In genomic region chr4:7212101-7212674, GRCh38 we compare ENCODE assay signal across 19 cellular contexts. TPM values are rescaled to one million over a fixed set of nuclear protein-coding genes. Genes with fewer than 3 reads are reported as not detected.
DNase-seq lines count a peak whose midpoint lies in the region; ATAC-seq, FAIRE-seq and TF ChIP-seq lines count a peak whose summit lies in the region.
"Had no signal": no experiment of that assay in that cellular context is flagged by ENCODE, and none has a peak within 500 bp of the region (broad histone marks: within the 10 kb centered on the region; RNA-seq: fewer than 3 reads in every experiment).

No MANE protein-coding gene starts in this region.

- H3K79me2 ChIP-seq in HepG2 (ENCODE audit: insufficient read depth, low read length), result no peaks in the 10 kb centered on the region
- no peaks in the 10 kb centered on the region for H3K79me2 ChIP-seq in Karpas-422 (ENCODE audit: low read length)

- H3K4me3 ChIP-seq in IMR-90 (ENCODE audit: insufficient read depth, low read depth, low read length) (no peak overlapping the region), WERI-Rb-1 (ENCODE audit: low read depth, low read length) (no peak overlapping the region), HepG2 (replicated peaks in 1 of 3; ENCODE audit: insufficient read depth in 1 of 3, low read depth in 2 of 3, low read length in 3 of 3) (no peak overlapping the region), Karpas-422 (ENCODE audit: low read length) (no peak overlapping the region)
- H3K4me3 ChIP-seq: GM23338 had no signal

- intact Hi-C loops in IMR-90 (cut with micrococcal nuclease) (no loop called here), HepG2 (cut with micrococcal nuclease; ENCODE audit: unreplicated experiment) (no loop called here)

- no peaks in the 10 kb centered on the region for H3K79me1 ChIP-seq in IMR-90 (ENCODE audit: low read depth in 1 of 2, low read length in 2 of 2)

- dilution Hi-C loops in IMR-90 (cut with HindIII; ENCODE audit: low sequenced_read_pairs, unreplicated experiment), result no loop called here

- H3K56ac ChIP-seq in IMR-90 (ENCODE audit: extremely low read depth, insufficient read depth, low read length), result no peak overlapping the region

- no peaks in the 10 kb centered on the region for H4K20me1 ChIP-seq in IMR-90 (ENCODE audit: insufficient read depth, low read length)
- H4K20me1 ChIP-seq in HepG2 (ENCODE audit: insufficient read depth, low read length), result no peaks in the 10 kb centered on the region
- H4K20me1 ChIP-seq in Karpas-422 (ENCODE audit: insufficient read depth, low read depth, low read length), result no peaks in the 10 kb centered on the region

- H2AFZ ChIP-seq in IMR-90 (replicated peaks; ENCODE audit: low read length, poor library complexity) (no peak overlapping the region), HepG2 (ENCODE audit: low read length) (no peak overlapping the region), Karpas-422 (ENCODE audit: low read length) (no peak overlapping the region)
- H2AFZ ChIP-seq: GM23338 had no signal

- no peak overlapping the region for H3K4me2 ChIP-seq in IMR-90 (ENCODE audit: low read depth, low read length)
- H3K4me2 ChIP-seq in HepG2 (ENCODE audit: low read depth, low read length), result no peak overlapping the region
- no peak overlapping the region for H3K4me2 ChIP-seq in Karpas-422 (ENCODE audit: low read depth, low read length, poor library complexity, severe bottlenecking)
- H3K4me2 ChIP-seq: GM23338 had no signal

- TF ChIP-seq EP300 in HepG2 (IDR thresholded peaks at IDR 0.05; ENCODE audit: low read depth in 2 of 2, low read length in 2 of 2), result no peak
- TF ChIP-seq EP300 in HepG2 (CRISPR knock-in tag; IDR thresholded peaks at IDR 0.05; ENCODE audit: borderline replicate concordance), result no peak

- H3K4ac ChIP-seq in IMR-90 (ENCODE audit: low read depth, low read length), result no peak overlapping the region

- H3K27ac Mint-ChIP-seq in type B pancreatic cell, result no peak overlapping the region
- H3K27ac Mint-ChIP-seq: GM23338 had no signal

- in situ Hi-C loops in IMR-90 (cut with MboI; ENCODE audit: low sequenced_read_pairs) (no loop called here), HepG2 (cut with HindIII; ENCODE audit: extremely low pct_ligation_motif_present, low pct_unique_long_range_greater_than_20kb) (no loop called here)

- WGBS in IMR-90 (ENCODE audit: extremely low coverage in 2 of 2, insufficient read length in 1 of 2), 2 experiments, result no CpG with 5 or more reads among the region's 6 CpGs
- WGBS in HepG2 (ENCODE audit: low lambda C conversion rate), result 25% methylated on average over 6 of the region's 6 CpGs

- H3K14ac ChIP-seq in IMR-90 (replicated peaks; ENCODE audit: low read depth, low read length), result no peak overlapping the region

- H4K91ac ChIP-seq in IMR-90 (ENCODE audit: insufficient read depth, low read depth, low read length), result no peak overlapping the region

- no peak overlapping the region; the same call in 1 of the 2 replicates for H2BK20ac ChIP-seq in IMR-90 (ENCODE audit: low read depth, low read length)

- peaks cover 16% of the 10 kb centered on the region for H3K4me1 ChIP-seq in IMR-90 (ENCODE audit: control insufficient read depth, insufficient read depth, low read length)
- peaks cover 12% of the 10 kb centered on the region for H3K4me1 ChIP-seq in HepG2 (ENCODE audit: insufficient read depth, low read length)
- no peaks in the 10 kb centered on the region for H3K4me1 ChIP-seq in Karpas-422 (ENCODE audit: low read length)

- no peak overlapping the region for H2BK5ac ChIP-seq in IMR-90 (ENCODE audit: low read depth, low read length, poor library complexity, severe bottlenecking)

- H2BK120ac ChIP-seq in IMR-90 (ENCODE audit: low read depth, low read length), result peak overlapping the region; percentile 32; the same call in 1 of the 2 replicates

- H3K18ac ChIP-seq in IMR-90 (ENCODE audit: low read depth, low read length), result no peak overlapping the region

- no peaks in the 10 kb centered on the region for H3K27me3 Mint-ChIP-seq in type B pancreatic cell

- DNase-seq in IMR-90 (no peak), WERI-Rb-1 (no peak), HepG2 (ENCODE audit: low spot score) (peak; percentile 38), type B pancreatic cell (ENCODE audit: extremely low spot score, unreplicated experiment) (no peak), Karpas-422 (no peak), NCI-H2171 (lab: John Stamatoyannopoulos, UW) (no peak), cerebellar nuclear complex (lab: John Stamatoyannopoulos, UW) (no peak)
- DNase-seq: DND-41, GF-D8, MV-4-11, NCI-H1417 treated with DMSO at 0.1 percent for 48 hours, NCI-H2029, NCI-H510A treated with DMSO at 0.1 percent for 48 hours, NCI-H82 had no signal

- H2BK15ac ChIP-seq in IMR-90 (ENCODE audit: low read depth, low read length), result 0 out of 3 replicates have a peak overlapping the region, but pooled peaks have one; percentile 60

- H3K27ac ChIP-seq in IMR-90 (ENCODE audit: insufficient read depth, low read length) (no peak overlapping the region), WERI-Rb-1 (0 out of 2 replicates have a peak overlapping the region, but pooled peaks have one; percentile 6), HepG2 (ENCODE audit: extremely low read length, insufficient read depth, low read length) (no peak overlapping the region), Karpas-422 (ENCODE audit: low read length) (no peak overlapping the region)
- H3K27ac ChIP-seq: C4-2B had no signal

- no peak overlapping the region for H4K8ac ChIP-seq in IMR-90 (ENCODE audit: low read depth in 2 of 2, low read length in 2 of 2)

- H3K4me3 Mint-ChIP-seq in type B pancreatic cell, result peak overlapping the region; percentile 17
- H3K4me3 Mint-ChIP-seq: GM23338 had no signal

- H3K4me1 Mint-ChIP-seq in type B pancreatic cell (ENCODE audit: unreplicated experiment), result peaks cover 24% of the 10 kb centered on the region

- no peak overlapping the region for H3K23ac ChIP-seq in IMR-90 (ENCODE audit: low read depth, low read length)

- H4K5ac ChIP-seq in IMR-90 (ENCODE audit: low read depth, low read length), result no peak overlapping the region

- TF ChIP-seq RAD21 in IMR-90 (IDR thresholded peaks at IDR 0.05; ENCODE audit: low read length) (no peak), HepG2 (CRISPR knock-in tag; IDR thresholded peaks at IDR 0.05) (no peak)

- BruUV-seq in IMR-90 (replicated peaks; lab: Mats Ljungman, UMichigan) (no TSS peak), HepG2 (replicated peaks; lab: Mats Ljungman, UMichigan) (no TSS peak)

- H3K9me1 ChIP-seq in IMR-90 (ENCODE audit: insufficient read depth, low read length), result peaks cover 4% of the 10 kb centered on the region

- peaks cover 7% of the 10 kb centered on the region for H3K36me3 Mint-ChIP-seq in type B pancreatic cell

- no peak overlapping the region for H2AK9ac ChIP-seq in IMR-90 (replicated peaks; ENCODE audit: low read depth, low read length, poor library complexity)

- TF ChIP-seq CTCF in IMR-90 (conservative IDR thresholded peaks at IDR 0.05; ENCODE audit: low read depth, low read length) (no peak), WERI-Rb-1 (IDR thresholded peaks at IDR 0.05; ENCODE audit: low read depth, low read length) (no peak), HepG2 (CRISPR knock-in tag; IDR thresholded peaks at IDR 0.05) (no peak), type B pancreatic cell (conservative IDR thresholded peaks at IDR 0.05) (no peak)

- H3K9me3 Mint-ChIP-seq in type B pancreatic cell, result no peaks in the 10 kb centered on the region

- no peak for TF ChIP-seq POLR2A in IMR-90 (IDR thresholded peaks at IDR 0.05; ENCODE audit: low read depth, low read length)
- no peak for TF ChIP-seq POLR2A in HepG2 (IDR thresholded peaks at IDR 0.05; ENCODE audit: insufficient read depth in 1 of 2, low read depth in 2 of 2, low read length in 2 of 2)

- no peaks in the 10 kb centered on the region for H3K9me2 ChIP-seq in Karpas-422 (replicated peaks; ENCODE audit: insufficient read depth, low read length)

- H3K9ac ChIP-seq in IMR-90 (ENCODE audit: low read depth, low read length), result no peak overlapping the region
- no peak overlapping the region for H3K9ac ChIP-seq in HepG2 (ENCODE audit: insufficient read depth, low read depth, low read length)
- H3K9ac ChIP-seq in Karpas-422 (ENCODE audit: low read length), result no peak overlapping the region

- 0 out of 2 replicates have a peak overlapping the region, but pooled peaks have one; percentile 13 for H2AK5ac ChIP-seq in IMR-90 (ENCODE audit: low read depth, low read length)

- H3K36me3 ChIP-seq in IMR-90 (ENCODE audit: control insufficient read depth, insufficient read depth, low read length) (no peaks in the 10 kb centered on the region), WERI-Rb-1 (peaks cover 52% of the 10 kb centered on the region), HepG2 (replicated peaks in 1 of 2; ENCODE audit: control insufficient read depth in 1 of 2, insufficient read depth in 2 of 2, low read length in 2 of 2) (no peaks in the 10 kb centered on the region), Karpas-422 (ENCODE audit: insufficient read depth, low read length) (no peaks in the 10 kb centered on the region)

- POLR2A ChIA-PET in IMR-90 (lab: Charles Lee; ENCODE audit: unreplicated experiment) (no interaction called here), HepG2 (lab: Yijun Ruan, JAX) (no interaction called here)

- CTCF ChIA-PET in IMR-90 (lab: Yijun Ruan, JAX), result no interaction called here
- CTCF ChIA-PET in HepG2 (lab: Yijun Ruan, JAX; ENCODE audit: low intra/inter-chr PET ratio, low total read pairs), result no interaction called here

- no peak for FAIRE-seq in HepG2 (lab: Jason Lieb, UNC)
- FAIRE-seq: GM12891 had no signal

- H3K27me3 ChIP-seq in IMR-90 (ENCODE audit: control insufficient read depth, insufficient read depth, low read length) (no peaks in the 10 kb centered on the region), WERI-Rb-1 (ENCODE audit: insufficient read depth, low read depth, severe bottlenecking) (no peaks in the 10 kb centered on the region), HepG2 (ENCODE audit: control insufficient read depth in 1 of 2, insufficient read depth in 2 of 2, low read length in 2 of 2) (peaks cover 2 to 15% of the 10 kb centered on the region in 2 experiments; a peak in 4 of 5 replicates), Karpas-422 (ENCODE audit: low read length) (no peaks in the 10 kb centered on the region)

- ATAC-seq in IMR-90 (ENCODE audit: low read depth) (no peak), HepG2 (peak; percentile 38; the same call in 2 of the 3 replicates)
- ATAC-seq: GM23338, Right ventricle myocardium inferior had no signal

- H3K9me3 ChIP-seq in IMR-90 (ENCODE audit: control insufficient read depth, insufficient read depth, low read length) (peaks cover 11% of the 10 kb centered on the region), WERI-Rb-1 (ENCODE audit: severe bottlenecking) (no peaks in the 10 kb centered on the region), HepG2 (ENCODE audit: low read length) (peaks cover 8% of the 10 kb centered on the region), Karpas-422 (ENCODE audit: low read length) (no peaks in the 10 kb centered on the region)

RNA-seq across cellular contexts. Expression of gene SORCS2, which starts 19.9 kb away (rescaled TPM):
- total RNA-seq in IMR-90 (2012; rRNA removed), result 0.28 and 0.36 TPM in 2 replicates
- 0.62 and 0.67 TPM in 2 replicates for polyA plus RNA-seq in IMR-90 (2012; rRNA removed)
- 0.22 and 0.70 TPM in 2 replicates for polyA plus RNA-seq in IMR-90 (2012; cell fraction: cytosol; rRNA removed)
- polyA plus RNA-seq in IMR-90 (2012; cell fraction: nucleus; rRNA removed; ENCODE audit: low replicate concordance), result 0.76 and 0.77 TPM in 2 replicates
- 0.66 and 1.0 TPM in 2 replicates for total RNA-seq in HepG2 (2016; rRNA removed; fragmentation: Illumina TruSeq; extraction: Trizol)
- 0.09 and 0.10 TPM in 2 replicates for total RNA-seq in HepG2 (2016; cell fraction: cytosol; rRNA removed; fragmentation: Illumina TruSeq; extraction: Trizol; ENCODE audit: low read depth)
- 0.46 and 0.71 TPM in 2 replicates for total RNA-seq in HepG2 (2016; cell fraction: insoluble cytoplasmic fraction; rRNA removed; fragmentation: Illumina TruSeq; extraction: Trizol)
- total RNA-seq in HepG2 (2016; cell fraction: membrane; rRNA removed; fragmentation: Illumina TruSeq; extraction: Trizol), result 0.43 and 0.55 TPM in 2 replicates
- 1.9 and 2.0 TPM in 2 replicates for total RNA-seq in HepG2 (2016; cell fraction: nucleus; rRNA removed; fragmentation: Illumina TruSeq; extraction: Trizol)
- polyA plus RNA-seq in HepG2 (2011; rRNA removed), result 0.82 and 2.6 TPM in 2 replicates
- polyA plus RNA-seq in HepG2 (2011; cell fraction: cytosol; rRNA removed), result 0.35 and 0.82 TPM in 2 replicates
- 10.2 and 19.2 TPM in 2 replicates for polyA plus RNA-seq in HepG2 (2011; cell fraction: nucleus; rRNA removed)
- polyA plus RNA-seq in HepG2 (2012), result 3.3 and 4.5 TPM in 2 replicates
- polyA plus RNA-seq in HepG2 (2016; cell fraction: cytosol; fragmentation: Illumina TruSeq; extraction: Trizol; ENCODE audit: low read depth), result 0.06 and 0.07 TPM in 2 replicates
- polyA plus RNA-seq in HepG2 (2016; cell fraction: insoluble cytoplasmic fraction; fragmentation: Illumina TruSeq; extraction: Trizol; ENCODE audit: low read depth), result 0.38 and 1.0 TPM in 2 replicates
- polyA plus RNA-seq in HepG2 (2016; cell fraction: membrane; fragmentation: Illumina TruSeq; extraction: Trizol; ENCODE audit: low read depth), result 0.13 and 0.14 TPM in 2 replicates
- 2.4 and 2.8 TPM in 2 replicates for polyA plus RNA-seq in HepG2 (2016; cell fraction: nucleus; fragmentation: Illumina TruSeq; extraction: Trizol; ENCODE audit: insufficient read depth, low read depth)
- 1.1 and 3.6 TPM in 2 replicates for polyA minus RNA-seq in HepG2 (2011; rRNA and poly(A)+ RNA removed; ENCODE audit: low replicate concordance)
- 0.62 and 0.99 TPM in 2 replicates for polyA minus RNA-seq in HepG2 (2011; cell fraction: cytosol; rRNA and poly(A)+ RNA removed)
- polyA minus RNA-seq in HepG2 (2011; cell fraction: nucleus; rRNA and poly(A)+ RNA removed), result 1.0 and 2.5 TPM in 2 replicates
- 13.4 and 24.0 TPM in 2 replicates for total RNA-seq in type B pancreatic cell (ENCODE audit: low replicate concordance)
- total RNA-seq in Karpas-422 (2014; rRNA removed; shearing (Covaris generic); ENCODE audit: low replicate concordance), result not detected in 2 replicates
- total RNA-seq: HT-29 had no signal
